Comparison of ENCODE assay signal across 4 cellular contexts in the genomic region with DNA sequence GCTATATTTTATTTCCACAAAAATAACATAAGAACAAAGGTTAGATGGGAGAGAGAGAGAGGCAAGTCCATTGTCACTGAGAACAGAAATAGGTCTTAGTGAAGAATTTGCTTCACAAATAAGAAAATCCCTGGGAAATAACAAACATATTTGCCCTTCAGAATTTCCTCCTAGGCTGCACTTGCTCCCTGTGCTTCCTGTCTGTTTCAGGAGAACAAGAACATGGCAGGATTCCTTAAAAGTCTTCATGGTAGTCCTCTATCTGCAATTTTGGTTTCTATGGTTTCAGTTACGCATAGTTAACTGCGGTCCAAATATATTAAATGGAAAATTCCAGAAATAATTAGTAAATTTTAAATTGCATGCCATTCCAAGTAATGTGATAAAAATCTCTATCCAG.
"Had no signal": no experiment of that assay in that cellular context is flagged by ENCODE, and none has a peak within 500 bp of the region (broad histone marks: within the 10 kb centered on the region; RNA-seq: fewer than 3 reads in every experiment).

No MANE protein-coding gene starts in this region.

- DNase-seq: IMR-90, KBM-7 had no signal

- H3K27ac ChIP-seq: HL-60 had no signal

- H3K4me3 ChIP-seq: K562 had no signal
